ENCODE assay signal across 27 cellular contexts in genomic region chr9:108860764-108861163, GRCh38. TPM values are rescaled to one million over a fixed set of nuclear protein-coding genes. Genes with fewer than 3 reads are reported as not detected.
DNase-seq lines count a peak whose midpoint lies in the region; ATAC-seq and TF ChIP-seq lines count a peak whose summit lies in the region.
"Had no signal": no experiment of that assay in that cellular context is flagged by ENCODE, and none has a peak within 500 bp of the region (broad histone marks: within the 10 kb centered on the region; RNA-seq: fewer than 3 reads in every experiment).

No MANE protein-coding gene starts in this region.

- H3K27ac ChIP-seq in breast epithelium (no peak overlapping the region), epithelial cell of prostate (peak overlapping the region; percentile 56), upper lobe of right lung (peak overlapping the region; percentile 47)
- H3K27ac ChIP-seq: BLaER1, GM23248, PC-9 had no signal

- H3K36me3 ChIP-seq in breast epithelium (no peaks in the 10 kb centered on the region), upper lobe of right lung (no peaks in the 10 kb centered on the region)
- H3K36me3 ChIP-seq: BLaER1 had no signal

- no peak for ATAC-seq in upper lobe of right lung
- ATAC-seq in activated T-cell treated with anti-CD3 and anti-CD28 coated beads, Interleukin-2, amount 50 U/mL, for 72 hours (replicated peaks in 1 of 2) = no peak
- no peak for ATAC-seq in GM19452 (IDR thresholded peaks at IDR 0.05; ENCODE audit: unreplicated experiment)

- TF ChIP-seq POLR2A in breast epithelium (IDR thresholded peaks at IDR 0.05) = no peak

- intact Hi-C loops in MCF 10A (cut with micrococcal nuclease) = no loop called here
- intact Hi-C loops in breast epithelium (cut with DNase I; ENCODE audit: low total_unique reads) = no loop called here
- intact Hi-C loops in upper lobe of right lung (cut with DNase I) = no loop called here

- no peaks in the 10 kb centered on the region for H3K27me3 Mint-ChIP-seq in MCF 10A (ENCODE audit: insufficient read depth, unreplicated experiment)
- peaks cover 5% of the 10 kb centered on the region for H3K27me3 Mint-ChIP-seq in activated T-cell treated with anti-CD3 and anti-CD28 coated beads, Interleukin-2, amount 50 U/mL, for 72 hours (ENCODE audit: low read depth)
- H3K27me3 Mint-ChIP-seq: CD4-positive, CD25-positive, alpha-beta regulatory T cell had no signal

- DNase-seq in MCF 10A (ENCODE audit: unreplicated experiment) (peak; percentile 8), breast epithelium (ENCODE audit: low spot score in 2 of 2) (no peak), NCI-H748 treated with DMSO at 0.1 percent for 48 hours (lab: John Stamatoyannopoulos, UW) (peak; percentile 2), epithelial cell of prostate (ENCODE audit: low read depth, low spot score) (no peak), upper lobe of right lung (no peak), midbrain (lab: John Stamatoyannopoulos, UW) (no peak)
- DNase-seq in activated T-cell treated with anti-CD3 and anti-CD28 coated beads, Interleukin-2, amount 50 U/mL, for 72 hours = no peak
- DNase-seq: CD4-positive, CD25-positive, alpha-beta regulatory T cell; DMS153; DND-41; GM23248; H9; KG1; MM.1S; NCI-H1048; NCI-H1694; NCI-H2081 treated with DMSO at 0.1 percent for 48 hours; NCI-H446; NCI-H524 treated with DMSO at 0.1 percent for 48 hours; PC-9; RPMI8226; SHP77 had no signal

- H3K27me3 ChIP-seq in breast epithelium (no peaks in the 10 kb centered on the region), upper lobe of right lung (no peaks in the 10 kb centered on the region)
- H3K27me3 ChIP-seq: BLaER1 had no signal

- CTCF ChIA-PET in MCF 10A (lab: Yijun Ruan, JAX) = interaction anchor here (1.0 to 1.3 kb wide), 3 partner anchors 10 to 73 kb away, joined by 3 to 6 read pairs (median 4); partner anchors contain the start of genes ABITRAM and ELP1

- peak overlapping the region; percentile 78 for H3K27ac Mint-ChIP-seq in MCF 10A (ENCODE audit: low read depth, unreplicated experiment)
- no peak overlapping the region for H3K27ac Mint-ChIP-seq in activated T-cell treated with anti-CD3 and anti-CD28 coated beads, Interleukin-2, amount 50 U/mL, for 72 hours
- H3K27ac Mint-ChIP-seq: CD4-positive, CD25-positive, alpha-beta regulatory T cell; H9 had no signal

- peaks cover 5% of the 10 kb centered on the region for H3K9me3 Mint-ChIP-seq in MCF 10A (ENCODE audit: unreplicated experiment)
- no peaks in the 10 kb centered on the region for H3K9me3 Mint-ChIP-seq in activated T-cell treated with anti-CD3 and anti-CD28 coated beads, Interleukin-2, amount 50 U/mL, for 72 hours
- H3K9me3 Mint-ChIP-seq: H9 had no signal

- H3K36me3 Mint-ChIP-seq in MCF 10A (ENCODE audit: insufficient read depth, unreplicated experiment) = no peaks in the 10 kb centered on the region
- no peaks in the 10 kb centered on the region for H3K36me3 Mint-ChIP-seq in activated T-cell treated with anti-CD3 and anti-CD28 coated beads, Interleukin-2, amount 50 U/mL, for 72 hours (ENCODE audit: insufficient read depth in 2 of 2)

- no TSS peak for BruUV-seq in MCF 10A (replicated peaks; lab: Mats Ljungman, UMichigan)

- peaks cover 21% of the 10 kb centered on the region for H3K4me1 Mint-ChIP-seq in MCF 10A (ENCODE audit: insufficient read depth, unreplicated experiment)
- peaks cover 9% of the 10 kb centered on the region for H3K4me1 Mint-ChIP-seq in activated T-cell treated with anti-CD3 and anti-CD28 coated beads, Interleukin-2, amount 50 U/mL, for 72 hours (ENCODE audit: low read depth)
- H3K4me1 Mint-ChIP-seq: CD4-positive, CD25-positive, alpha-beta regulatory T cell; H9 had no signal

- H3K9me3 ChIP-seq in breast epithelium = no peaks in the 10 kb centered on the region
- H3K9me3 ChIP-seq in upper lobe of right lung = no peaks in the 10 kb centered on the region
- H3K9me3 ChIP-seq: BLaER1 had no signal

- no peak overlapping the region for H3K4me3 Mint-ChIP-seq in MCF 10A (ENCODE audit: unreplicated experiment)
- H3K4me3 Mint-ChIP-seq in activated T-cell treated with anti-CD3 and anti-CD28 coated beads, Interleukin-2, amount 50 U/mL, for 72 hours = no peak overlapping the region
- H3K4me3 Mint-ChIP-seq: CD4-positive, CD25-positive, alpha-beta regulatory T cell; H9 had no signal

- TF ChIP-seq CTCF in MCF 10A (IDR thresholded peaks at IDR 0.05; ENCODE audit: unreplicated experiment) = no peak
- no peak for TF ChIP-seq CTCF in breast epithelium (IDR thresholded peaks at IDR 0.05)
- TF ChIP-seq CTCF in upper lobe of right lung (IDR thresholded peaks at IDR 0.05) = no peak

- H3K4me3 ChIP-seq in breast epithelium = no peak overlapping the region
- H3K4me3 ChIP-seq in upper lobe of right lung = no peak overlapping the region
- H3K4me3 ChIP-seq: BLaER1, GM23248, PC-9 had no signal

- POLR2A ChIA-PET in MCF 10A (lab: Yijun Ruan, JAX) = interaction anchor here (0.8 to 4.0 kb wide), 3 partner anchors 9 to 25 kb away, joined by 3 to 32 read pairs (median 3); no protein-coding TSS in a partner anchor

- H3K4me1 ChIP-seq in breast epithelium (no peaks in the 10 kb centered on the region), upper lobe of right lung (no peaks in the 10 kb centered on the region)
- H3K4me1 ChIP-seq: BLaER1 had no signal

RNA-seq across cellular contexts. Expression of gene ACTL7A, which starts 1.3 kb away (rescaled TPM):
- total RNA-seq in MCF 10A (2022) (not detected in 2 replicates), breast epithelium (not detected), upper lobe of right lung (not detected)
- total RNA-seq in activated T-cell treated with anti-CD3 and anti-CD28 coated beads, Interleukin-2, amount 50 U/mL, for 72 hours = not detected
- total RNA-seq: CD4-positive, CD25-positive, alpha-beta regulatory T cell; GM23248; H9; IMR-90; PC-9; SK-MEL-5; T-helper 1 cell treated with Interleukin-12 subunit alpha and Interleukin-12 subunit beta and Interleukin-4 antibody, amounts not matched to agents 30 ng/mL and 1 ng/mL, for 36 hours had no signal

RNA-seq across cellular contexts. Expression of gene ACTL7B, which starts 5.0 kb away (rescaled TPM):
- not detected in 2 replicates for total RNA-seq in MCF 10A (2022)
- under 1 TPM in 1 of 3 donors, not detected in 2; 0.16 TPM for total RNA-seq in breast epithelium
- total RNA-seq in upper lobe of right lung = not detected
- total RNA-seq in activated T-cell treated with anti-CD3 and anti-CD28 coated beads, Interleukin-2, amount 50 U/mL, for 72 hours = under 1 TPM in 1 of 2 donors, not detected in 1; 0.12 TPM
- total RNA-seq: GM23248, IMR-90, PC-9, SK-MEL-5 had no signal

Comparison
In these comparisons a context has a peak if more than half of its experiments do, and no peak if none do; other contexts are left out.
1. DNase-seq: peak in MCF 10A (single experiment) and NCI-H748 treated with DMSO at 0.1 percent for 48 hours (single experiment); none in breast epithelium (0 of 2), epithelial cell of prostate (single experiment), upper lobe of right lung (single experiment), midbrain (single experiment) and activated T-cell treated with anti-CD3 and anti-CD28 coated beads, Interleukin-2, amount 50 U/mL, for 72 hours (0 of 2).
2. H3K27ac ChIP-seq: peak in epithelial cell of prostate (single experiment) and upper lobe of right lung (single experiment); none in breast epithelium (0 of 2).